In genomic region chr13:75195479-75196111, GRCh38 we compare ENCODE assay signal across 17 cellular contexts.
DNase-seq lines count a peak whose midpoint lies in the region; ATAC-seq and TF ChIP-seq lines count a peak whose summit lies in the region.
"Had no signal": no experiment of that assay in that cellular context is flagged by ENCODE, and none has a peak within 500 bp of the region (broad histone marks: within the 10 kb centered on the region; RNA-seq: fewer than 3 reads in every experiment).

No MANE protein-coding gene starts in this region.

- ATAC-seq in natural killer cell treated with Interleukin-12 subunit alpha and Interleukin-12 subunit beta and Interleukin-15 and Interleukin-18, amount 100 ng/mL, for 72 hours: no peak
- ATAC-seq: activated T-cell treated with anti-CD3 and anti-CD28 coated beads, Interleukin-2, amount 50 U/mL, for 4 hours; stimulated activated memory B cell treated with anti-CD40 and anti-IgM and Interleukin-4, amounts not matched to agents 10 μg/mL and 1 μg/mL and 100 μg/mL, for 72 hours had no signal

- H3K36me3 ChIP-seq in vagina: no peaks in the 10 kb centered on the region

- intact Hi-C loops in vagina (cut with DNase I): no loop called here

- no peaks in the 10 kb centered on the region for H3K9me3 Mint-ChIP-seq in nephron progenitor cell
- H3K9me3 Mint-ChIP-seq in natural killer cell treated with Interleukin-12 subunit alpha and Interleukin-12 subunit beta and Interleukin-15 and Interleukin-18, amount 100 ng/mL, for 72 hours: no peaks in the 10 kb centered on the region
- H3K9me3 Mint-ChIP-seq: activated T-cell treated with anti-CD3 and anti-CD28 coated beads, Interleukin-2, amount 50 U/mL, for 4 hours; stimulated activated memory B cell treated with anti-CD40 and anti-IgM and Interleukin-4, amounts not matched to agents 10 μg/mL and 1 μg/mL and 100 μg/mL, for 72 hours; T-helper 1 cell treated with Interleukin-12 subunit alpha and Interleukin-12 subunit beta and Interleukin-4 antibody, amounts not matched to agents 30 μg/mL and 1 μg/mL, for 36 hours had no signal

- H3K4me1 Mint-ChIP-seq in nephron progenitor cell: peaks cover 49% of the 10 kb centered on the region
- no peaks in the 10 kb centered on the region for H3K4me1 Mint-ChIP-seq in natural killer cell treated with Interleukin-12 subunit alpha and Interleukin-12 subunit beta and Interleukin-15 and Interleukin-18, amount 100 ng/mL, for 72 hours (ENCODE audit: low read depth in 2 of 2)
- H3K4me1 Mint-ChIP-seq: CD4-positive, CD25-positive, alpha-beta regulatory T cell; stimulated activated memory B cell treated with anti-CD40 and anti-IgM and Interleukin-4, amounts not matched to agents 10 μg/mL and 1 μg/mL and 100 μg/mL, for 72 hours had no signal

- no peaks in the 10 kb centered on the region for H3K27me3 ChIP-seq in vagina

- H3K4me3 Mint-ChIP-seq in nephron progenitor cell: no peak overlapping the region
- H3K4me3 Mint-ChIP-seq in natural killer cell treated with Interleukin-12 subunit alpha and Interleukin-12 subunit beta and Interleukin-15 and Interleukin-18, amount 100 ng/mL, for 72 hours: no peak overlapping the region
- H3K4me3 Mint-ChIP-seq: activated T-cell treated with anti-CD3 and anti-CD28 coated beads, Interleukin-2, amount 50 U/mL, for 4 hours; CD4-positive, CD25-positive, alpha-beta regulatory T cell; stimulated activated memory B cell treated with anti-CD40 and anti-IgM and Interleukin-4, amounts not matched to agents 10 μg/mL and 1 μg/mL and 100 μg/mL, for 72 hours; T-helper 1 cell treated with Interleukin-12 subunit alpha and Interleukin-12 subunit beta and Interleukin-4 antibody, amounts not matched to agents 30 μg/mL and 1 μg/mL, for 36 hours had no signal

- H3K9me3 ChIP-seq in vagina: no peaks in the 10 kb centered on the region

- no peaks in the 10 kb centered on the region for H3K36me3 Mint-ChIP-seq in nephron progenitor cell (ENCODE audit: low read depth)
- H3K36me3 Mint-ChIP-seq in natural killer cell treated with Interleukin-12 subunit alpha and Interleukin-12 subunit beta and Interleukin-15 and Interleukin-18, amount 100 ng/mL, for 72 hours: no peaks in the 10 kb centered on the region
- H3K36me3 Mint-ChIP-seq: CD4-positive, CD25-positive, alpha-beta regulatory T cell; stimulated activated memory B cell treated with anti-CD40 and anti-IgM and Interleukin-4, amounts not matched to agents 10 μg/mL and 1 μg/mL and 100 μg/mL, for 72 hours had no signal

- peaks cover 22% of the 10 kb centered on the region for H3K4me1 ChIP-seq in vagina

- DNase-seq in astrocyte of the hippocampus (ENCODE audit: low read depth, low spot score) (peak; percentile 49), foreskin melanocyte (peak; percentile 53), nephron progenitor cell (peak; percentile 20), vagina (ENCODE audit: extremely low spot score in 2 of 2) (no peak), HuH-7.5 (ENCODE audit: low spot score) (no peak), NCI-H1105 (lab: John Stamatoyannopoulos, UW) (no peak)
- no peak for DNase-seq in natural killer cell treated with Interleukin-12 subunit alpha and Interleukin-12 subunit beta and Interleukin-15 and Interleukin-18, amount 100 ng/mL, for 72 hours (ENCODE audit: low spot score)
- DNase-seq: activated CD4-positive, alpha-beta T cell treated with anti-CD3 and anti-CD28 coated beads for 1 hour; activated T-cell treated with anti-CD3 and anti-CD28 coated beads, Interleukin-2, amount 50 U/mL, for 4 hours; CD4-positive, CD25-positive, alpha-beta regulatory T cell; NCI-H1417 treated with DMSO at 0.1 percent for 48 hours; NCI-H524 treated with DMSO at 0.1 percent for 48 hours; stimulated activated CD4-positive, alpha-beta T cell treated with anti-CD3 and anti-CD28 coated beads, Interleukin-4, amount 100 ng/mL, for 1 hour had no signal

- no peak overlapping the region for H3K4me3 ChIP-seq in vagina
- H3K4me3 ChIP-seq: lung had no signal

- no peak for TF ChIP-seq POLR2A in vagina (IDR thresholded peaks at IDR 0.05)

- H3K27ac ChIP-seq in vagina: peak overlapping the region; percentile 27

- H3K27ac Mint-ChIP-seq in nephron progenitor cell: peak overlapping the region; percentile 82
- no peak overlapping the region for H3K27ac Mint-ChIP-seq in natural killer cell treated with Interleukin-12 subunit alpha and Interleukin-12 subunit beta and Interleukin-15 and Interleukin-18, amount 100 ng/mL, for 72 hours
- H3K27ac Mint-ChIP-seq: CD4-positive, CD25-positive, alpha-beta regulatory T cell; progenitor cell of endocrine pancreas; stimulated activated memory B cell treated with anti-CD40 and anti-IgM and Interleukin-4, amounts not matched to agents 10 μg/mL and 1 μg/mL and 100 μg/mL, for 72 hours; T-helper 1 cell treated with Interleukin-12 subunit alpha and Interleukin-12 subunit beta and Interleukin-4 antibody, amounts not matched to agents 30 μg/mL and 1 μg/mL, for 36 hours had no signal

- TF ChIP-seq CTCF in nephron progenitor cell (IDR thresholded peaks at IDR 0.05) (no peak), vagina (IDR thresholded peaks at IDR 0.05) (no peak)

- peaks cover 3% of the 10 kb centered on the region for H3K27me3 Mint-ChIP-seq in nephron progenitor cell (ENCODE audit: low read depth, poor library complexity)
- peaks cover 21 to 31% of the 10 kb centered on the region in 2 donors for H3K27me3 Mint-ChIP-seq in natural killer cell treated with Interleukin-12 subunit alpha and Interleukin-12 subunit beta and Interleukin-15 and Interleukin-18, amount 100 ng/mL, for 72 hours

Comparison
In these comparisons a context has a peak if more than half of its experiments do, and no peak if none do; other contexts are left out.
1. DNase-seq: peak in astrocyte of the hippocampus (single experiment), foreskin melanocyte (single experiment) and nephron progenitor cell (single experiment); none in vagina (0 of 2), HuH-7.5 (single experiment), NCI-H1105 (single experiment) and natural killer cell treated with Interleukin-12 subunit alpha and Interleukin-12 subunit beta and Interleukin-15 and Interleukin-18, amount 100 ng/mL, for 72 hours (single experiment).